ENCODE assay signal across 13 cellular contexts in genomic region chr2:210442457-210442856, GRCh38. TPM values are rescaled to one million over a fixed set of nuclear protein-coding genes. Genes with fewer than 3 reads are reported as not detected.
A peak's percentile ranks its signal among the peaks of the same experiment; 100 is the strongest.
DNase-seq lines count a peak whose midpoint lies in the region; ATAC-seq lines count a peak whose summit lies in the region.
"Had no signal": no experiment of that assay in that cellular context is flagged by ENCODE, and none has a peak within 500 bp of the region (broad histone marks: within the 10 kb centered on the region; RNA-seq: fewer than 3 reads in every experiment).

No MANE protein-coding gene starts in this region.

- no peak for DNase-seq in NCI-H2196 treated with DMSO at 0.1 percent for 48 hours (lab: John Stamatoyannopoulos, UW; ENCODE audit: unreplicated experiment)
- DNase-seq in caudate nucleus (lab: John Stamatoyannopoulos, UW), result no peak
- DNase-seq: activated CD8-positive, alpha-beta T cell treated with anti-CD3 and anti-CD28 coated beads, Interleukin-2, amount 10 ng/mL, durations not matched to agents 7 days and 5 days; amygdala; NCI-H1092 treated with DMSO at 0.1 percent for 48 hours; nephron progenitor cell; transverse colon had no signal

- ATAC-seq in GM19035 (IDR thresholded peaks at IDR 0.05; ENCODE audit: unreplicated experiment), result peak; percentile 59
- peak; percentile 57 for ATAC-seq in HG02610 (IDR thresholded peaks at IDR 0.05; ENCODE audit: unreplicated experiment)
- peak; percentile 51 for ATAC-seq in HG03378 (IDR thresholded peaks at IDR 0.05; ENCODE audit: unreplicated experiment)
- ATAC-seq in HG03520 (IDR thresholded peaks at IDR 0.05; ENCODE audit: unreplicated experiment), result no peak
- ATAC-seq: activated CD8-positive, alpha-beta T cell treated with anti-CD3 and anti-CD28 coated beads, Interleukin-2, amount 10 ng/mL, durations not matched to agents 7 days and 5 days had no signal

- H3K27ac ChIP-seq in temporal lobe (ENCODE audit: low read depth, low read length), result peak overlapping the region; percentile 40
- H3K27ac ChIP-seq in caudate nucleus (ENCODE audit: low read depth, low read length), result no peak overlapping the region
- H3K27ac ChIP-seq: C4-2B, transverse colon had no signal

RNA-seq across cellular contexts. Expression of gene LANCL1, which starts 34.1 kb away (rescaled TPM):
- 84.3 TPM for total RNA-seq in temporal lobe
